32 cellular contexts compared by ENCODE assay signal in genomic region chr2:236088368-236089057, GRCh38.
DNase-seq lines count a peak whose midpoint lies in the region; ATAC-seq and TF ChIP-seq lines count a peak whose summit lies in the region.
"Had no signal": no experiment of that assay in that cellular context is flagged by ENCODE, and none has a peak within 500 bp of the region (broad histone marks: within the 10 kb centered on the region; RNA-seq: fewer than 3 reads in every experiment).

No MANE protein-coding gene starts in this region.

- H3K4me1 ChIP-seq in adipocyte (ENCODE audit: control insufficient read depth, insufficient read depth, low read length) (no peaks in the 10 kb centered on the region), left lung (no peaks in the 10 kb centered on the region)
- H3K4me1 ChIP-seq: adrenal gland, body of pancreas, gastroesophageal sphincter, right lobe of liver had no signal

- no peak overlapping the region for H3K9ac ChIP-seq in adipocyte (ENCODE audit: low read length)

- TF ChIP-seq CTCF in kidney epithelial cell (IDR thresholded peaks at IDR 0.05; ENCODE audit: insufficient read depth, low read length, poor library complexity, severe bottlenecking) (no peak), left lung (IDR thresholded peaks at IDR 0.05) (no peak)

- no peak overlapping the region for H3K27ac ChIP-seq in left lung
- H3K27ac ChIP-seq: adrenal gland, body of pancreas, gastroesophageal sphincter, hepatocyte, neutrophil, right lobe of liver, tibial nerve had no signal

- no peak for ATAC-seq in left lung
- no peak for ATAC-seq in GM18505 (IDR thresholded peaks at IDR 0.05; ENCODE audit: unreplicated experiment)
- ATAC-seq: activated T-cell treated with anti-CD3 and anti-CD28 coated beads, Interleukin-2, amount 50 U/mL, for 72 hours; body of pancreas; gastroesophageal sphincter; naive thymus-derived CD4-positive, alpha-beta T cell; T-helper 17 cell had no signal

- intact Hi-C loops in left lung (cut with DNase I) = no loop called here

- H3K4me3 ChIP-seq in adipocyte (ENCODE audit: low read length) = no peak overlapping the region
- H3K4me3 ChIP-seq in kidney epithelial cell (ENCODE audit: low read depth, low read length) = no peak overlapping the region
- no peak overlapping the region for H3K4me3 ChIP-seq in left lung
- H3K4me3 ChIP-seq: adrenal gland, body of pancreas, gastroesophageal sphincter, hepatocyte, right lobe of liver, tibial nerve had no signal

- H3K9me3 ChIP-seq in adipocyte (ENCODE audit: control insufficient read depth, low read length) (no peaks in the 10 kb centered on the region), left lung (no peaks in the 10 kb centered on the region)
- H3K9me3 ChIP-seq: adrenal gland, body of pancreas, gastroesophageal sphincter, neutrophil, right lobe of liver, tibial nerve had no signal

- H3K27me3 ChIP-seq in adipocyte (replicated peaks; ENCODE audit: control insufficient read depth, insufficient read depth, low read length) (no peaks in the 10 kb centered on the region), kidney epithelial cell (ENCODE audit: control insufficient read depth, insufficient read depth, low read length) (no peaks in the 10 kb centered on the region), left lung (no peaks in the 10 kb centered on the region)
- H3K27me3 ChIP-seq: adrenal gland, body of pancreas, gastroesophageal sphincter, hepatocyte, right lobe of liver, tibial nerve had no signal

- DNase-seq in ELR (ENCODE audit: low read depth) (peak; percentile 4), adipocyte (ENCODE audit: low read depth) (peak; percentile 14), kidney epithelial cell (ENCODE audit: low read depth) (peak; percentile 56), left lung (no peak), mucosa of gallbladder (ENCODE audit: low spot score) (no peak)
- no peak for DNase-seq in central memory CD4-positive, alpha-beta T cell
- DNase-seq: activated CD4-positive, alpha-beta T cell treated with anti-CD3 and anti-CD28 coated beads, Interleukin-2, amount 50 U/mL, for 48 hours; activated CD4-positive, CD25-positive, alpha-beta regulatory T cell treated with anti-CD3 and anti-CD28 coated beads, Interleukin-2, amount 50 U/mL, for 72 hours; activated naive CD4-positive, alpha-beta T cell treated with Interleukin-2 at 50 U/mL for 16 hours; activated T-cell treated with anti-CD3 and anti-CD28 coated beads, Interleukin-2, amount 50 U/mL, for 72 hours; adrenal gland; body of pancreas; CD4-positive, CD25-positive, alpha-beta regulatory T cell; cerebellar nuclear complex; dermis blood vessel endothelial cell; endodermal cell; HCEC 1CT; Karpas-422; midbrain; naive thymus-derived CD4-positive, alpha-beta T cell; NCI-H1417 treated with DMSO at 0.1 percent for 48 hours; NCI-H2081; NCI-H526; Right ventricle myocardium superior; stimulated activated CD4-positive, alpha-beta T cell treated with anti-CD3 and anti-CD28 coated beads, Interleukin-4, amount 100 ng/mL, for 24 hours; T-helper 17 cell had no signal

- TF ChIP-seq POLR2A in GM18505 (IDR thresholded peaks at IDR 0.05; ENCODE audit: borderline replicate concordance, extremely low read depth, insufficient read depth, insufficient read length) = no peak

- H3K36me3 ChIP-seq in adipocyte (ENCODE audit: control insufficient read depth, insufficient read depth, low read length, severe bottlenecking) (peaks cover 4% of the 10 kb centered on the region), kidney epithelial cell (ENCODE audit: control insufficient read depth, insufficient read depth, low read length) (no peaks in the 10 kb centered on the region), left lung (no peaks in the 10 kb centered on the region)
- H3K36me3 ChIP-seq: adrenal gland, neutrophil, right lobe of liver had no signal

Comparison
In these comparisons a context has a peak if more than half of its experiments do, and no peak if none do; other contexts are left out.
1. DNase-seq: peak in ELR (single experiment), adipocyte (single experiment) and kidney epithelial cell (single experiment); none in left lung (0 of 2), mucosa of gallbladder (single experiment) and central memory CD4-positive, alpha-beta T cell (single experiment).